ENCODE assay signal across 7 cellular contexts in genomic region chr18:57587262-57587661, GRCh38. TPM values are rescaled to one million over a fixed set of nuclear protein-coding genes. Genes with fewer than 3 reads are reported as not detected.
DNase-seq lines count a peak whose midpoint lies in the region; ATAC-seq, FAIRE-seq and TF ChIP-seq lines count a peak whose summit lies in the region.

No MANE protein-coding gene starts in this region.

- peak overlapping the region; percentile 76 for H3K9ac ChIP-seq in DND-41 (ENCODE audit: low read depth, low read length)
- H3K9ac ChIP-seq in OCI-LY3 (ENCODE audit: low read length): no peak overlapping the region
- H3K9ac ChIP-seq in H1 (replicated peaks in 1 of 4; ENCODE audit: extremely low read depth in 1 of 4, low read depth in 3 of 4, low read length in 3 of 4): no peak overlapping the region
- no peak overlapping the region for H3K9ac ChIP-seq in rectal smooth muscle tissue (ENCODE audit: low read length)

- H2BK5ac ChIP-seq in H1 (ENCODE audit: low read depth, low read length): no peak overlapping the region

- H2BK15ac ChIP-seq in H1 (ENCODE audit: low read length): no peak overlapping the region

- H3K4me1 ChIP-seq in DND-41 (ENCODE audit: insufficient read depth, low read length) (peaks cover 23% of the 10 kb centered on the region), OCI-LY3 (ENCODE audit: low read length) (peaks cover 16% of the 10 kb centered on the region), H1 (replicated peaks in 1 of 4; ENCODE audit: control insufficient read depth in 3 of 4, insufficient read depth in 4 of 4, low read length in 3 of 4) (peaks cover 0 to 6% (median 4%) of the 10 kb centered on the region in 4 experiments; a peak in 5 of 7 replicates), rectal smooth muscle tissue (ENCODE audit: control insufficient read depth, insufficient read depth, low read length) (no peaks in the 10 kb centered on the region)

- H3K23me2 ChIP-seq in H1 (ENCODE audit: low read depth, low read length): peaks cover 3% of the 10 kb centered on the region; the same call in 1 of the 2 replicates

- H3K4me3 ChIP-seq in DND-41 (ENCODE audit: low read depth in 1 of 2, low read length in 2 of 2): peak overlapping the region in 1 of 2 experiments; percentile 90; a peak in 2 of 4 replicates
- no peak overlapping the region for H3K4me3 ChIP-seq in OCI-LY3 (ENCODE audit: low read length)
- peak overlapping the region in 1 of 4 experiments; percentile 79; a peak in 1 of 8 replicates for H3K4me3 ChIP-seq in H1 (ENCODE audit: extremely low read depth in 1 of 4, insufficient read depth in 2 of 4, low read depth in 3 of 4, low read length in 4 of 4)
- H3K4me3 ChIP-seq in rectal smooth muscle tissue (ENCODE audit: low read length): no peak overlapping the region

- no peaks in the 10 kb centered on the region for H4K20me1 ChIP-seq in DND-41 (ENCODE audit: insufficient read depth, low read length)
- no peaks in the 10 kb centered on the region for H4K20me1 ChIP-seq in OCI-LY3 (ENCODE audit: insufficient read depth, low read length)
- H4K20me1 ChIP-seq in H1 (replicated peaks in 1 of 2; ENCODE audit: control insufficient read depth in 1 of 2, insufficient read depth in 2 of 2, low read length in 2 of 2): no peaks in the 10 kb centered on the region

- no peak overlapping the region for H4K8ac ChIP-seq in H1 (ENCODE audit: extremely low read depth, insufficient read depth, low read length)

- H3K9me3 ChIP-seq in DND-41 (ENCODE audit: insufficient read depth, low read length, severe bottlenecking) (no peaks in the 10 kb centered on the region), OCI-LY3 (ENCODE audit: insufficient read depth, low read length) (no peaks in the 10 kb centered on the region), H1 (ENCODE audit: insufficient read depth in 2 of 2, low read depth in 1 of 2, low read length in 1 of 2) (no peaks in the 10 kb centered on the region)

- intact Hi-C loops in head of caudate nucleus (cut with DNase I): no loop called here

- H3K36me3 ChIP-seq in DND-41 (ENCODE audit: insufficient read depth, low read length): peaks cover 5% of the 10 kb centered on the region; the same call in 1 of the 2 replicates
- H3K36me3 ChIP-seq in OCI-LY3 (replicated peaks; ENCODE audit: low read depth, low read length): peaks cover 5% of the 10 kb centered on the region
- H3K36me3 ChIP-seq in H1 (ENCODE audit: control insufficient read depth in 2 of 4, insufficient read depth in 4 of 4, low read length in 3 of 4): no peaks in the 10 kb centered on the region
- H3K36me3 ChIP-seq in rectal smooth muscle tissue (ENCODE audit: control insufficient read depth, insufficient read depth, low read length): no peaks in the 10 kb centered on the region

- H2AFZ ChIP-seq in DND-41 (ENCODE audit: low read depth, low read length): peak overlapping the region; percentile 93
- H2AFZ ChIP-seq in OCI-LY3 (ENCODE audit: low read depth, low read length): peak overlapping the region; percentile 86
- H2AFZ ChIP-seq in H1 (ENCODE audit: low read length): peak overlapping the region; percentile 90

- whole genome bisulfite sequencing in H1 (ENCODE audit: extremely low coverage in 1 of 2, insufficient coverage in 1 of 2, insufficient read length in 1 of 2, insufficient replicate concordance in 2 of 2, low coverage in 1 of 2, low lambda C conversion rate in 2 of 2, missing lambda C conversion rate in 1 of 2), 2 experiments: 89% methylated on average over 11 of the region's 11 CpGs; no CpG with 5 or more reads in 1 of the 2 experiments

- TF ChIP-seq CTCF in DND-41 (IDR thresholded peaks at IDR 0.05; ENCODE audit: borderline replicate concordance, extremely low read depth, low read length, poor library complexity, severe bottlenecking) (no peak), OCI-LY3 (IDR thresholded peaks at IDR 0.05; ENCODE audit: low read depth, low read length) (no peak), H1 (IDR thresholded peaks at IDR 0.05; ENCODE audit: control extremely low read depth in 1 of 3, insufficient read depth in 1 of 3, low read depth in 1 of 3, low read length in 3 of 3) (no peak)

- POLR2A ChIA-PET in H1 (lab: Charles Lee; ENCODE audit: partially characterized antibody): no interaction called here

- H3K18ac ChIP-seq in H1 (ENCODE audit: extremely low read depth, low read length): no peak overlapping the region

- H3K4me2 ChIP-seq in DND-41 (ENCODE audit: insufficient read depth, low read length) (peak overlapping the region; percentile 96), OCI-LY3 (ENCODE audit: low read length) (no peak overlapping the region; the same call in 1 of the 2 replicates), H1 (ENCODE audit: insufficient read depth in 1 of 2, low read depth in 2 of 2, low read length in 2 of 2) (peak overlapping the region; percentile 83 to 89; a peak in 2 of 4 replicates)

- H4K91ac ChIP-seq in H1 (replicated peaks; ENCODE audit: insufficient read length, low read length): no peak overlapping the region

- H2AK5ac ChIP-seq in H1 (ENCODE audit: low read depth, low read length): no peak overlapping the region

- no peak overlapping the region for H3K4ac ChIP-seq in H1 (replicated peaks; ENCODE audit: insufficient read length, low read depth, low read length)

- no peak overlapping the region for H3K56ac ChIP-seq in H1 (replicated peaks; ENCODE audit: insufficient read length, low read depth, low read length)

- H3K27me3 ChIP-seq in DND-41 (ENCODE audit: insufficient read depth, low read length, poor library complexity): no peaks in the 10 kb centered on the region
- H3K27me3 ChIP-seq in OCI-LY3 (ENCODE audit: low read depth, low read length): no peaks in the 10 kb centered on the region
- no peaks in the 10 kb centered on the region for H3K27me3 ChIP-seq in H1 (replicated peaks in 1 of 4; ENCODE audit: control insufficient read depth in 3 of 4, extremely low read depth in 1 of 4, insufficient read depth in 3 of 4, low read length in 3 of 4)
- no peaks in the 10 kb centered on the region for H3K27me3 ChIP-seq in rectal smooth muscle tissue (ENCODE audit: control insufficient read depth, insufficient read depth, low read length)

- no peak for FAIRE-seq in H1 (lab: Jason Lieb, UNC)

- H3K79me2 ChIP-seq in DND-41 (ENCODE audit: insufficient read depth, low read length) (peaks cover 9% of the 10 kb centered on the region), OCI-LY3 (ENCODE audit: low read length) (peaks cover 2% of the 10 kb centered on the region; the same call in 1 of the 2 replicates), H1 (ENCODE audit: control insufficient read depth in 1 of 2, insufficient read depth in 2 of 2, low read length in 2 of 2) (no peaks in the 10 kb centered on the region)

- DNase-seq in DND-41 (no peak), H1 (ENCODE audit: low read depth in 1 of 2, low spot score in 2 of 2) (no peak), SKM-1 (lab: John Stamatoyannopoulos, UW; ENCODE audit: unreplicated experiment) (no peak), NCI-H1436 treated with DMSO at 0.1 percent for 48 hours (lab: John Stamatoyannopoulos, UW) (no peak), head of caudate nucleus (no peak)

- no peak overlapping the region for H3K14ac ChIP-seq in H1 (ENCODE audit: insufficient read length)

- H3K79me1 ChIP-seq in H1 (ENCODE audit: low read depth, low read length): no peaks in the 10 kb centered on the region; the same call in 1 of the 2 replicates

- no peak overlapping the region for H2BK120ac ChIP-seq in H1 (replicated peaks; ENCODE audit: low read depth, low read length)

- TF ChIP-seq POLR2A in H1 (IDR thresholded peaks at IDR 0.05; ENCODE audit: control extremely low read depth in 1 of 2, low read depth in 2 of 2, low read length in 2 of 2): no peak

- TF ChIP-seq EP300 in H1 (IDR thresholded peaks at IDR 0.05; ENCODE audit: borderline replicate concordance in 1 of 2, low read depth in 2 of 2, low read length in 2 of 2): no peak

- CTCF ChIA-PET in H1 (lab: Charles Lee; ENCODE audit: partially characterized antibody): no interaction called here

- H4K5ac ChIP-seq in H1 (ENCODE audit: insufficient read length, low read depth, low read length): no peak overlapping the region

- H2BK20ac ChIP-seq in H1 (ENCODE audit: low read length): no peak overlapping the region

- ATAC-seq in DND-41 (ENCODE audit: insufficient read depth, low read depth): no peak

- no peak overlapping the region for H2BK12ac ChIP-seq in H1 (ENCODE audit: low read depth, low read length)

- TF ChIP-seq RAD21 in H1 (IDR thresholded peaks at IDR 0.05 in 1 of 2, conservative IDR thresholded peaks at IDR 0.05 in 1 of 2; ENCODE audit: low read depth in 2 of 2, low read length in 2 of 2): no peak

- no peak overlapping the region for H3K27ac ChIP-seq in DND-41 (ENCODE audit: low read length)
- no peak overlapping the region for H3K27ac ChIP-seq in OCI-LY3 (ENCODE audit: low read length)
- H3K27ac ChIP-seq in H1 (ENCODE audit: low read depth, low read length): no peak overlapping the region
- H3K27ac ChIP-seq in rectal smooth muscle tissue (ENCODE audit: low read depth, low read length): peak overlapping the region; percentile 82

- H3K23ac ChIP-seq in H1 (ENCODE audit: insufficient read length): no peak overlapping the region

TF ChIP-seq in H1, 55 proteins besides CTCF, POLR2A, EP300 and RAD21 (continues in another document):
- TF ChIP-seq NANOG (IDR thresholded peaks at IDR 0.05; ENCODE audit: insufficient read depth, low read depth, low read length, poor library complexity, severe bottlenecking): no peak
- TF ChIP-seq CREB1 (IDR thresholded peaks at IDR 0.05): no peak
- TF ChIP-seq RBBP5 (IDR thresholded peaks at IDR 0.05; ENCODE audit: borderline replicate concordance, low read depth, low read length): no peak
- TF ChIP-seq TAF7 (optimal IDR thresholded peaks at IDR 0.05; ENCODE audit: borderline replicate concordance, low read depth, low read length): no peak

RNA-seq across cellular contexts. Expression of gene FECH, which starts 0.8 kb away (rescaled TPM):
- 20.4 and 26.6 TPM in 2 replicates for total RNA-seq in H1 (2021; fragmentation: NEBNext Ultra II Directional; extraction: Animal tissue kit (Norgen Biotek cat#: 25700))
- 12.3 and 13.1 TPM in 2 replicates for polyA plus RNA-seq in H1 (2011; rRNA removed)
- 14.7 TPM for polyA plus RNA-seq in H1 (2011; cell fraction: cytosol; rRNA removed)
- polyA plus RNA-seq in H1 (2011; cell fraction: nucleus; rRNA removed): 17.4 TPM
- 16.0 to 21.6 TPM (median 19.7 TPM) in 4 replicates for polyA plus RNA-seq in H1 (2012, experiment 1 of 2)
- polyA plus RNA-seq in H1 (2012, experiment 2 of 2): 6.1 TPM
- 27.0 TPM for polyA plus RNA-seq in H1 (2013, experiment 1 of 2)
- polyA plus RNA-seq in H1 (2013, experiment 2 of 2): 27.9 TPM
- 17.0 and 29.3 TPM in 2 replicates for polyA minus RNA-seq in H1 (2011; rRNA and poly(A)+ RNA removed)
- 15.6 TPM for polyA minus RNA-seq in H1 (2011; cell fraction: cytosol; rRNA and poly(A)+ RNA removed)
- 17.5 TPM for polyA minus RNA-seq in H1 (2011; cell fraction: nucleus; rRNA and poly(A)+ RNA removed)

RNA-seq across cellular contexts. Expression of gene NARS1, which starts 34.4 kb away (rescaled TPM):
- total RNA-seq in H1 (2021; fragmentation: NEBNext Ultra II Directional; extraction: Animal tissue kit (Norgen Biotek cat#: 25700)): 169 and 171 TPM in 2 replicates
- polyA plus RNA-seq in H1 (2011; rRNA removed): 91.2 and 104 TPM in 2 replicates
- polyA plus RNA-seq in H1 (2011; cell fraction: cytosol; rRNA removed): 151 TPM
- 69.7 TPM for polyA plus RNA-seq in H1 (2011; cell fraction: nucleus; rRNA removed)
- 134 to 218 TPM (median 147 TPM) in 4 replicates for polyA plus RNA-seq in H1 (2012, experiment 1 of 2)
- polyA plus RNA-seq in H1 (2012, experiment 2 of 2): 11.3 TPM
- polyA plus RNA-seq in H1 (2013, experiment 1 of 2): 122 TPM
- 117 TPM for polyA plus RNA-seq in H1 (2013, experiment 2 of 2)
- 153 and 165 TPM in 2 replicates for polyA minus RNA-seq in H1 (2011; rRNA and poly(A)+ RNA removed)
- 148 TPM for polyA minus RNA-seq in H1 (2011; cell fraction: cytosol; rRNA and poly(A)+ RNA removed)
- polyA minus RNA-seq in H1 (2011; cell fraction: nucleus; rRNA and poly(A)+ RNA removed): 96.9 TPM
